1 cellular context compared by ENCODE assay signal in the genomic region with DNA sequence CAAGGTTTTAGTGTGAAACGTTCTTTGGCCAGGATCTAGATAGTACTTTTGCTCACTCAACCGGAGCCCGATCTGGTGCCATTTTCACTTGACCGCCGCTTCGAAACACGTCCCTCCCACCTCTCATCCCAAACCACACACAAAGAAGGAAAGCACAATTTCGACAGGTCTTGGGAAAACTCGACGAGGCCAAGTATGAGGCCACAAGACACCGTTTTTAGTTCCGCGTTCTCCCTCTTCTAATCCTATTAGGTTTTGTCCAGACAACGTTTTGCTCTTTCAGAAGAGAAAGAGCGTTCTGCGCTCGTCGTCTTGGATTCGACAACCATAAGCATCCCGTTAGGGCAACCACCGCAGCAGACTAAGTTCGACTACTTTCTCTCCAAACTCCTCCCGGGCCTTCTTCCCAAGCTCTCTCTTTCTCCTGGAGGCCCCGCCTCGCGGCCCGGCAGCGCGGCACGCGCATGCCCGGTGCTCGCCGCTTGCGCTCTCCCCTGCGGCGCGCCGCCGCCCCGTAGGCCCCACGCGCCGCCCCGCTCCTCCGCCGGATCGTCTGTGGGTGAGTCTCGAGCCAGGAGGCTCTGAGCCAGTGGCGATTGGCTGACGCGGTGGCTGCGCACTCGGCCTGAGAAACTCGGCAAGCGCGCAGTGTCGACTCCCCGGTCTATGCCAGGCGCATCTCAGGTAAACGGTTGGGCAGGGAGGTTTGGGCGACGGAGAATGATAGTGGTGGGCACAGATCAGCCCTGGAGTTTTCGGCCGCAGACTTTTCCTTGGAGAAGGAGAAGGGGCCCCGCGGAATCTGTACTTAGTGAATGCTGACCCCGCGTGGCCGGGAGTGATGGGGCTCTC.
A peak's percentile ranks its signal among the peaks of the same experiment; 100 is the strongest.
TF ChIP-seq lines count a peak whose summit lies in the region.

A gene with protein sequence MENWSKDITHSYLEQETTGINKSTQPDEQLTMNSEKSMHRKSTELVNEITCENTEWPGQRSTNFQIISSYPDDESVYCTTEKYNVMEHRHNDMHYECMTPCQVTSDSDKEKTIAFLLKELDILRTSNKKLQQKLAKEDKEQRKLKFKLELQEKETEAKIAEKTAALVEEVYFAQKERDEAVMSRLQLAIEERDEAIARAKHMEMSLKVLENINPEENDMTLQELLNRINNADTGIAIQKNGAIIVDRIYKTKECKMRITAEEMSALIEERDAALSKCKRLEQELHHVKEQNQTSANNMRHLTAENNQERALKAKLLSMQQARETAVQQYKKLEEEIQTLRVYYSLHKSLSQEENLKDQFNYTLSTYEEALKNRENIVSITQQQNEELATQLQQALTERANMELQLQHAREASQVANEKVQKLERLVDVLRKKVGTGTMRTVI (plus strand): TSS at position 517 of the 852 bp plus-strand sequence. CDS start 49,952 bp downstream, outside the sequence.

TF ChIP-seq in HepG2, 621 proteins besides CTCF, POLR2A, EP300 and RAD21 (continued from another document and continues in another):
- TF ChIP-seq ZNF383 (CRISPR knock-in tag; IDR thresholded peaks at IDR 0.05; ENCODE audit: borderline replicate concordance) (no peak), U2AF2 (IDR thresholded peaks at IDR 0.05; ENCODE audit: low read depth, low read length) (0 out of 2 replicates have a peak, but pooled peaks have one; percentile 46), TBL1XR1 (IDR thresholded peaks at IDR 0.05; ENCODE audit: borderline replicate concordance, low read length, partially characterized antibody) (no peak), ZC3H13 (CRISPR knock-in tag; IDR thresholded peaks at IDR 0.05) (peak; percentile 96), TERF1 (CRISPR knock-in tag; IDR thresholded peaks at IDR 0.05) (no peak), ZNF101 (CRISPR knock-in tag; IDR thresholded peaks at IDR 0.05; ENCODE audit: borderline replicate concordance, low read depth) (peak; percentile 63; the same call in 1 of the 2 replicates), ZNF720 (CRISPR knock-in tag; IDR thresholded peaks at IDR 0.05) (peak; percentile 8; the same call in 1 of the 2 replicates), PHF20 (CRISPR knock-in tag; IDR thresholded peaks at IDR 0.05) (peak; percentile 78), NONO (IDR thresholded peaks at IDR 0.05) (no peak), NONO (CRISPR knock-in tag; conservative IDR thresholded peaks at IDR 0.05) (peak; percentile 94), SALL2 (CRISPR knock-in tag; IDR thresholded peaks at IDR 0.05) (peak; percentile 99), ZBTB21 (CRISPR knock-in tag; IDR thresholded peaks at IDR 0.05) (peak; percentile 19; the same call in 1 of the 2 replicates), SCMH1 (CRISPR knock-in tag; IDR thresholded peaks at IDR 0.05; ENCODE audit: borderline replicate concordance) (no peak), ZBTB46 (CRISPR knock-in tag; IDR thresholded peaks at IDR 0.05; ENCODE audit: borderline replicate concordance) (no peak), THYN1 (CRISPR knock-in tag; IDR thresholded peaks at IDR 0.05; ENCODE audit: borderline replicate concordance, low read depth) (peak; percentile 37; the same call in 1 of the 2 replicates), PHB2 (IDR thresholded peaks at IDR 0.05; ENCODE audit: partially characterized antibody) (no peak), MNT (IDR thresholded peaks at IDR 0.05) (no peak), ZFP1 (CRISPR knock-in tag; IDR thresholded peaks at IDR 0.05) (no peak), ZNF432 (CRISPR knock-in tag; IDR thresholded peaks at IDR 0.05; ENCODE audit: borderline replicate concordance) (peak; percentile 93; the same call in 1 of the 2 replicates), ZBTB26 (CRISPR knock-in tag; IDR thresholded peaks at IDR 0.05; ENCODE audit: borderline replicate concordance) (peak; percentile 91), AGO2 (optimal IDR thresholded peaks at IDR 0.05; ENCODE audit: low read depth, low read length) (peak; percentile 56), LBX2 (CRISPR knock-in tag; IDR thresholded peaks at IDR 0.05; ENCODE audit: borderline replicate concordance) (peak; percentile 99), MIXL1 (CRISPR knock-in tag; IDR thresholded peaks at IDR 0.05) (peak; percentile 83), ZC3H4 (CRISPR knock-in tag; IDR thresholded peaks at IDR 0.05; ENCODE audit: borderline replicate concordance) (peak; percentile 89; the same call in 1 of the 2 replicates), ZNF230 (CRISPR knock-in tag; IDR thresholded peaks at IDR 0.05) (peak; percentile 97; the same call in 1 of the 2 replicates), ZNF263 (CRISPR knock-in tag; IDR thresholded peaks at IDR 0.05) (peak; percentile 87), ZMYM2 (CRISPR knock-in tag; IDR thresholded peaks at IDR 0.05) (peak; percentile 90), FOXC1 (CRISPR knock-in tag; IDR thresholded peaks at IDR 0.05; ENCODE audit: borderline replicate concordance) (peak; percentile 83), ZNF550 (CRISPR knock-in tag; IDR thresholded peaks at IDR 0.05; ENCODE audit: borderline replicate concordance) (no peak; the same call in 1 of the 2 replicates), SAP130 (CRISPR knock-in tag; IDR thresholded peaks at IDR 0.05; ENCODE audit: low read depth) (peak; percentile 87), ETV5 (CRISPR knock-in tag; IDR thresholded peaks at IDR 0.05; ENCODE audit: borderline replicate concordance) (peak; percentile 40; the same call in 1 of the 2 replicates), TEAD2 (CRISPR knock-in tag; IDR thresholded peaks at IDR 0.05) (peak; percentile 50; the same call in 1 of the 2 replicates)
- TF ChIP-seq, protein P1, sequence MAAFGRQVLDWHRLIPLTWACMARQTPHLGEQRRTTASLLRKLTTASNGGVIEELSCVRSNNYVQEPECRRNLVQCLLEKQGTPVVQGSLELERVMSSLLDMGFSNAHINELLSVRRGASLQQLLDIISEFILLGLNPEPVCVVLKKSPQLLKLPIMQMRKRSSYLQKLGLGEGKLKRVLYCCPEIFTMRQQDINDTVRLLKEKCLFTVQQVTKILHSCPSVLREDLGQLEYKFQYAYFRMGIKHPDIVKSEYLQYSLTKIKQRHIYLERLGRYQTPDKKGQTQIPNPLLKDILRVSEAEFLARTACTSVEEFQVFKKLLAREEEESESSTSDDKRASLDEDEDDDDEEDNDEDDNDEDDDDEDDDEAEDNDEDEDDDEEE (CRISPR knock-in tag; IDR thresholded peaks at IDR 0.05) = peak; percentile 88
- TF ChIP-seq, protein P2, sequence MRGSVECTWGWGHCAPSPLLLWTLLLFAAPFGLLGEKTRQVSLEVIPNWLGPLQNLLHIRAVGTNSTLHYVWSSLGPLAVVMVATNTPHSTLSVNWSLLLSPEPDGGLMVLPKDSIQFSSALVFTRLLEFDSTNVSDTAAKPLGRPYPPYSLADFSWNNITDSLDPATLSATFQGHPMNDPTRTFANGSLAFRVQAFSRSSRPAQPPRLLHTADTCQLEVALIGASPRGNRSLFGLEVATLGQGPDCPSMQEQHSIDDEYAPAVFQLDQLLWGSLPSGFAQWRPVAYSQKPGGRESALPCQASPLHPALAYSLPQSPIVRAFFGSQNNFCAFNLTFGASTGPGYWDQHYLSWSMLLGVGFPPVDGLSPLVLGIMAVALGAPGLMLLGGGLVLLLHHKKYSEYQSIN (CRISPR knock-in tag; IDR thresholded peaks at IDR 0.05; ENCODE audit: borderline replicate concordance) = no peak
- TF ChIP-seq, protein P3, sequence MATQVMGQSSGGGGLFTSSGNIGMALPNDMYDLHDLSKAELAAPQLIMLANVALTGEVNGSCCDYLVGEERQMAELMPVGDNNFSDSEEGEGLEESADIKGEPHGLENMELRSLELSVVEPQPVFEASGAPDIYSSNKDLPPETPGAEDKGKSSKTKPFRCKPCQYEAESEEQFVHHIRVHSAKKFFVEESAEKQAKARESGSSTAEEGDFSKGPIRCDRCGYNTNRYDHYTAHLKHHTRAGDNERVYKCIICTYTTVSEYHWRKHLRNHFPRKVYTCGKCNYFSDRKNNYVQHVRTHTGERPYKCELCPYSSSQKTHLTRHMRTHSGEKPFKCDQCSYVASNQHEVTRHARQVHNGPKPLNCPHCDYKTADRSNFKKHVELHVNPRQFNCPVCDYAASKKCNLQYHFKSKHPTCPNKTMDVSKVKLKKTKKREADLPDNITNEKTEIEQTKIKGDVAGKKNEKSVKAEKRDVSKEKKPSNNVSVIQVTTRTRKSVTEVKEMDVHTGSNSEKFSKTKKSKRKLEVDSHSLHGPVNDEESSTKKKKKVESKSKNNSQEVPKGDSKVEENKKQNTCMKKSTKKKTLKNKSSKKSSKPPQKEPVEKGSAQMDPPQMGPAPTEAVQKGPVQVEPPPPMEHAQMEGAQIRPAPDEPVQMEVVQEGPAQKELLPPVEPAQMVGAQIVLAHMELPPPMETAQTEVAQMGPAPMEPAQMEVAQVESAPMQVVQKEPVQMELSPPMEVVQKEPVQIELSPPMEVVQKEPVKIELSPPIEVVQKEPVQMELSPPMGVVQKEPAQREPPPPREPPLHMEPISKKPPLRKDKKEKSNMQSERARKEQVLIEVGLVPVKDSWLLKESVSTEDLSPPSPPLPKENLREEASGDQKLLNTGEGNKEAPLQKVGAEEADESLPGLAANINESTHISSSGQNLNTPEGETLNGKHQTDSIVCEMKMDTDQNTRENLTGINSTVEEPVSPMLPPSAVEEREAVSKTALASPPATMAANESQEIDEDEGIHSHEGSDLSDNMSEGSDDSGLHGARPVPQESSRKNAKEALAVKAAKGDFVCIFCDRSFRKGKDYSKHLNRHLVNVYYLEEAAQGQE (IDR thresholded peaks at IDR 0.05; ENCODE audit: borderline replicate concordance in 1 of 2, low read depth in 1 of 2, low read length in 2 of 2) = no peak; a peak in 2 of 4 replicates
- TF ChIP-seq, protein P4, sequence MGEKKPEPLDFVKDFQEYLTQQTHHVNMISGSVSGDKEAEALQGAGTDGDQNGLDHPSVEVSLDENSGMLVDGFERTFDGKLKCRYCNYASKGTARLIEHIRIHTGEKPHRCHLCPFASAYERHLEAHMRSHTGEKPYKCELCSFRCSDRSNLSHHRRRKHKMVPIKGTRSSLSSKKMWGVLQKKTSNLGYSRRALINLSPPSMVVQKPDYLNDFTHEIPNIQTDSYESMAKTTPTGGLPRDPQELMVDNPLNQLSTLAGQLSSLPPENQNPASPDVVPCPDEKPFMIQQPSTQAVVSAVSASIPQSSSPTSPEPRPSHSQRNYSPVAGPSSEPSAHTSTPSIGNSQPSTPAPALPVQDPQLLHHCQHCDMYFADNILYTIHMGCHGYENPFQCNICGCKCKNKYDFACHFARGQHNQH (CRISPR knock-in tag; IDR thresholded peaks at IDR 0.05) = peak; percentile 90
- TF ChIP-seq, protein P5, sequence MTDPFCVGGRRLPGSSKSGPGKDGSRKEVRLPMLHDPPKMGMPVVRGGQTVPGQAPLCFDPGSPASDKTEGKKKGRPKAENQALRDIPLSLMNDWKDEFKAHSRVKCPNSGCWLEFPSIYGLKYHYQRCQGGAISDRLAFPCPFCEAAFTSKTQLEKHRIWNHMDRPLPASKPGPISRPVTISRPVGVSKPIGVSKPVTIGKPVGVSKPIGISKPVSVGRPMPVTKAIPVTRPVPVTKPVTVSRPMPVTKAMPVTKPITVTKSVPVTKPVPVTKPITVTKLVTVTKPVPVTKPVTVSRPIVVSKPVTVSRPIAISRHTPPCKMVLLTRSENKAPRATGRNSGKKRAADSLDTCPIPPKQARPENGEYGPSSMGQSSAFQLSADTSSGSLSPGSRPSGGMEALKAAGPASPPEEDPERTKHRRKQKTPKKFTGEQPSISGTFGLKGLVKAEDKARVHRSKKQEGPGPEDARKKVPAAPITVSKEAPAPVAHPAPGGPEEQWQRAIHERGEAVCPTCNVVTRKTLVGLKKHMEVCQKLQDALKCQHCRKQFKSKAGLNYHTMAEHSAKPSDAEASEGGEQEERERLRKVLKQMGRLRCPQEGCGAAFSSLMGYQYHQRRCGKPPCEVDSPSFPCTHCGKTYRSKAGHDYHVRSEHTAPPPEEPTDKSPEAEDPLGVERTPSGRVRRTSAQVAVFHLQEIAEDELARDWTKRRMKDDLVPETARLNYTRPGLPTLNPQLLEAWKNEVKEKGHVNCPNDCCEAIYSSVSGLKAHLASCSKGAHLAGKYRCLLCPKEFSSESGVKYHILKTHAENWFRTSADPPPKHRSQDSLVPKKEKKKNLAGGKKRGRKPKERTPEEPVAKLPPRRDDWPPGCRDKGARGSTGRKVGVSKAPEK (CRISPR knock-in tag; IDR thresholded peaks at IDR 0.05; ENCODE audit: borderline replicate concordance) = peak; percentile 36; the same call in 1 of the 2 replicates
